In the genomic region with DNA sequence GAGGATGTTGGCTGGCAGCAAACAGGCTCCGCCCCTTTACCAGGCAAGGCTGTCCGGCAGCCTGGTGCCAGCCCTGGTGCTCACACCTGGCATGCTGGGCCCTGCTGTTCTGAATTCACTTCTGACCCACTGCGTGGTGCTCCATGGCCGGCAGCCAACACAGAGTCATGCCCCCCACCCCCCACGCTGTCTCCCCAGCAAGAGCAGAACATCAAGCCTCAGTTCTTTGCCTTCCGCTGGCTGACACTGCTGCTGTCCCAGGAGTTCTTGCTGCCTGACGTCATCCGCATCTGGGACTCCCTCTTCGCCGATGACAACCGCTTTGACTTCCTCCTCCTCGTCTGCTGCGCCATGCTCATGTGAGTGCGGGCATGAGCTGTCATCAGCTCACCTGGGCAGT, we compare ENCODE assay signal across 14 cellular contexts.
"Had no signal": no experiment of that assay in that cellular context is flagged by ENCODE, and none has a peak within 500 bp of the region (broad histone marks: within the 10 kb centered on the region; RNA-seq: fewer than 3 reads in every experiment).

No MANE protein-coding gene starts in this region.

- H3K4me3 Mint-ChIP-seq: activated CD4-positive, alpha-beta memory T cell treated with anti-CD3 and anti-CD28 coated beads, Interleukin-2, amount 10 ng/mL, durations not matched to agents 7 days and 5 days; mesothelial cell of epicardium; neural crest cell; stimulated activated memory B cell treated with anti-CD40 and anti-IgM and Interleukin-4, amounts not matched to agents 10 μg/mL and 1 μg/mL and 100 μg/mL, for 72 hours; WTC11 had no signal

- H3K9me3 Mint-ChIP-seq: activated CD4-positive, alpha-beta memory T cell treated with anti-CD3 and anti-CD28 coated beads, Interleukin-2, amount 10 ng/mL, durations not matched to agents 7 days and 5 days; mesothelial cell of epicardium; neural crest cell; stimulated activated memory B cell treated with anti-CD40 and anti-IgM and Interleukin-4, amounts not matched to agents 10 μg/mL and 1 μg/mL and 100 μg/mL, for 72 hours; WTC11 had no signal

- H3K27ac Mint-ChIP-seq: activated CD4-positive, alpha-beta memory T cell treated with anti-CD3 and anti-CD28 coated beads, Interleukin-2, amount 10 ng/mL, durations not matched to agents 7 days and 5 days; mesothelial cell of epicardium; stimulated activated memory B cell treated with anti-CD40 and anti-IgM and Interleukin-4, amounts not matched to agents 10 μg/mL and 1 μg/mL and 100 μg/mL, for 72 hours; WTC11 had no signal

- H3K27me3 Mint-ChIP-seq: activated CD4-positive, alpha-beta memory T cell treated with anti-CD3 and anti-CD28 coated beads, Interleukin-2, amount 10 ng/mL, durations not matched to agents 7 days and 5 days; stimulated activated memory B cell treated with anti-CD40 and anti-IgM and Interleukin-4, amounts not matched to agents 10 μg/mL and 1 μg/mL and 100 μg/mL, for 72 hours had no signal

- ATAC-seq: left colon; lower lobe of right lung; stimulated activated memory B cell treated with anti-CD40 and anti-IgM and Interleukin-4, amounts not matched to agents 10 μg/mL and 1 μg/mL and 100 μg/mL, for 72 hours; WTC11 had no signal

- H3K27ac ChIP-seq: esophagus muscularis mucosa, lower lobe of right lung, right atrium auricular region, SJCRH30, transverse colon had no signal

- H3K4me1 Mint-ChIP-seq: activated CD4-positive, alpha-beta memory T cell treated with anti-CD3 and anti-CD28 coated beads, Interleukin-2, amount 10 ng/mL, durations not matched to agents 7 days and 5 days; mesothelial cell of epicardium; neural crest cell; stimulated activated memory B cell treated with anti-CD40 and anti-IgM and Interleukin-4, amounts not matched to agents 10 μg/mL and 1 μg/mL and 100 μg/mL, for 72 hours; WTC11 had no signal

- DNase-seq: activated CD4-positive, alpha-beta memory T cell treated with anti-CD3 and anti-CD28 coated beads, Interleukin-2, amount 10 ng/mL, durations not matched to agents 7 days and 5 days; activated CD4-positive, alpha-beta T cell treated with anti-CD3 and anti-CD28 coated beads for 4 hours; left colon; lower lobe of right lung; SJCRH30; stimulated activated CD4-positive, alpha-beta T cell treated with anti-CD3 and anti-CD28 coated beads, Interleukin-2, amount 100 ng/mL, for 48 hours; T-helper 2 cell; transverse colon had no signal

- H3K27me3 ChIP-seq: esophagus muscularis mucosa, right atrium auricular region, SJCRH30, transverse colon had no signal
